In the genomic region with DNA sequence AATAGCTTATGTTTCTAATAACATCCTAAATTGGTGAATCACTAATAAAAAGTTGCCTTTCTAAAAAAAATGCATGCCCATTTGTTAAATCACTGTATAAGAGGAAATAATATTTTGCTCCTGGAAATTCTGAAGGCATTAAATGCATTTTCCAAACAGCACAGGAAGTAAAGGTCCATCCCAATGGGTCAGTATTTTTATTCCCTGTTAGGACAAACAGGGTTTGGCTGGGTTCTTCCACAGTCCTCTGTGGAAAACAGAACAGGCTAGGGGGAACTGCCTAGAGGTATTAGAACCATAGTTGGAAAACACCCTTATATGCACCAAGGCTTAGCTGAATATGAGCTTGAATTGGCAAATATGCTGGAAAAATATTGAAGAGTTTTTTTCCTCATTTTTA, we compare ENCODE assay signal across 33 cellular contexts.
"Had no signal": no experiment of that assay in that cellular context is flagged by ENCODE, and none has a peak within 500 bp of the region (broad histone marks: within the 10 kb centered on the region; RNA-seq: fewer than 3 reads in every experiment).

No MANE protein-coding gene starts in this region.

- H3K4me1 Mint-ChIP-seq: activated naive CD8-positive, alpha-beta T cell treated with anti-CD3 and anti-CD28 coated beads for 36 hours had no signal

- ATAC-seq: activated CD8-positive, alpha-beta T cell treated with anti-CD3 and anti-CD28 coated beads for 36 hours; activated T-cell treated with anti-CD3 and anti-CD28 coated beads, Interleukin-2, amount 50 U/mL, for 72 hours; activated T-helper 17 cell treated with anti-CD3 and anti-CD28 coated beads, Interleukin-2, amount 50 U/mL, for 72 hours; Right ventricle myocardium inferior had no signal

- H3K4me3 ChIP-seq: PC-9 had no signal

- H2AFZ ChIP-seq: PC-9 had no signal

- H3K27ac Mint-ChIP-seq: activated CD4-positive, alpha-beta T cell treated with anti-CD3 and anti-CD28 coated beads, Interleukin-2, amount 10 ng/mL, durations not matched to agents 24 days and 14 days; activated CD8-positive, alpha-beta T cell treated with anti-CD3 and anti-CD28 coated beads for 36 hours; activated naive CD8-positive, alpha-beta T cell treated with anti-CD3 and anti-CD28 coated beads for 36 hours; activated T-cell treated with anti-CD3 and anti-CD28 coated beads, Interleukin-2, amount 50 U/mL, for 72 hours had no signal

- DNase-seq: activated CD4-positive, alpha-beta T cell treated with anti-CD3 and anti-CD28 coated beads, Interleukin-2, amount 10 ng/mL, durations not matched to agents 24 days and 14 days; activated CD4-positive, alpha-beta T cell treated with anti-CD3 and anti-CD28 coated beads, Interleukin-2, amount 50 U/mL, for 4 hours; activated CD8-positive, alpha-beta T cell treated with anti-CD3 and anti-CD28 coated beads for 36 hours; activated effector memory CD4-positive, alpha-beta T cell treated with anti-CD3 and anti-CD28 coated beads, Interleukin-2, amount 50 U/mL, for 16 hours; activated naive CD4-positive, alpha-beta T cell; activated naive CD4-positive, alpha-beta T cell treated with anti-CD3 and anti-CD28 coated beads, Interleukin-2, amount 50 U/mL, for 16 hours; activated naive CD8-positive, alpha-beta T cell treated with anti-CD3 and anti-CD28 coated beads for 36 hours; activated T-cell treated with anti-CD3 and anti-CD28 coated beads, Interleukin-2, amount 50 U/mL, for 1 hour; activated T-cell treated with anti-CD3 and anti-CD28 coated beads, Interleukin-2, amount 50 U/mL, for 72 hours; amniotic stem cell; aorta; brain microvascular endothelial cell; MM.1S; MV-4-11; NCI-H1092; NCI-H146; NCI-H187; NCI-H2029 treated with DMSO at 0.1 percent for 48 hours; NCI-H2107; NCI-H2171; NCI-H510A; NCI-H526; NCI-H748 treated with DMSO at 0.1 percent for 48 hours; NK-92 treated with Interleukin-12 subunit alpha and Interleukin-12 subunit beta, amount 100 ng/mL, for 24 hours; PC-9; SIG-M5; SW 1271; T-helper 1 cell; T1000 had no signal

- H3K27ac ChIP-seq: brain microvascular endothelial cell, KMS-11, PC-9, RWPE1 had no signal

- H3K9me3 Mint-ChIP-seq: activated CD4-positive, alpha-beta T cell treated with anti-CD3 and anti-CD28 coated beads, Interleukin-2, amount 10 ng/mL, durations not matched to agents 24 days and 14 days; activated CD8-positive, alpha-beta T cell treated with anti-CD3 and anti-CD28 coated beads for 36 hours; activated naive CD8-positive, alpha-beta T cell treated with anti-CD3 and anti-CD28 coated beads for 36 hours; activated T-cell treated with anti-CD3 and anti-CD28 coated beads, Interleukin-2, amount 50 U/mL, for 72 hours; activated T-helper 17 cell treated with anti-CD3 and anti-CD28 coated beads, Interleukin-2, amount 50 U/mL, for 72 hours had no signal

- H3K27me3 ChIP-seq: brain microvascular endothelial cell had no signal

- H3K4me3 Mint-ChIP-seq: activated CD4-positive, alpha-beta T cell treated with anti-CD3 and anti-CD28 coated beads, Interleukin-2, amount 10 ng/mL, durations not matched to agents 24 days and 14 days; activated CD8-positive, alpha-beta T cell treated with anti-CD3 and anti-CD28 coated beads for 36 hours; activated naive CD8-positive, alpha-beta T cell treated with anti-CD3 and anti-CD28 coated beads for 36 hours; activated T-cell treated with anti-CD3 and anti-CD28 coated beads, Interleukin-2, amount 50 U/mL, for 72 hours; activated T-helper 17 cell treated with anti-CD3 and anti-CD28 coated beads, Interleukin-2, amount 50 U/mL, for 72 hours had no signal

- H3K4me2 ChIP-seq: KMS-11, PC-9 had no signal

- H3K27me3 Mint-ChIP-seq: activated CD4-positive, alpha-beta T cell treated with anti-CD3 and anti-CD28 coated beads, Interleukin-2, amount 10 ng/mL, durations not matched to agents 24 days and 14 days; activated CD8-positive, alpha-beta T cell treated with anti-CD3 and anti-CD28 coated beads for 36 hours; activated naive CD8-positive, alpha-beta T cell treated with anti-CD3 and anti-CD28 coated beads for 36 hours; activated T-helper 17 cell treated with anti-CD3 and anti-CD28 coated beads, Interleukin-2, amount 50 U/mL, for 72 hours had no signal

- H3K9ac ChIP-seq: KMS-11 had no signal

- H3K36me3 ChIP-seq: brain microvascular endothelial cell had no signal
